8 cellular contexts compared by ENCODE assay signal in genomic region chr1:220874201-220874655, GRCh38. TPM values are rescaled to one million over a fixed set of nuclear protein-coding genes. Genes with fewer than 3 reads are reported as not detected.
A peak's percentile ranks its signal among the peaks of the same experiment; 100 is the strongest.
DNase-seq lines count a peak whose midpoint lies in the region; ATAC-seq, FAIRE-seq and TF ChIP-seq lines count a peak whose summit lies in the region.

No MANE protein-coding gene starts in this region.

- TF ChIP-seq CTCF in astrocyte (IDR thresholded peaks at IDR 0.05; ENCODE audit: insufficient read depth, low read depth, low read length) = peak; percentile 73
- TF ChIP-seq CTCF in suprapubic skin (IDR thresholded peaks at IDR 0.05) = peak; percentile 24 to 30

- no peak overlapping the region for H3K4me3 Mint-ChIP-seq in astrocyte (ENCODE audit: unreplicated experiment)

- H4K20me1 ChIP-seq in astrocyte (ENCODE audit: insufficient read depth, low read length) = no peaks in the 10 kb centered on the region

- H3K79me2 ChIP-seq in astrocyte (ENCODE audit: insufficient read depth, low read length) = no peaks in the 10 kb centered on the region

- H3K9me3 ChIP-seq in astrocyte (ENCODE audit: insufficient read depth, low read depth, low read length) (no peaks in the 10 kb centered on the region), suprapubic skin (no peaks in the 10 kb centered on the region)

- H3K4me1 ChIP-seq in astrocyte (ENCODE audit: insufficient read depth, low read length) (peaks cover 2% of the 10 kb centered on the region), suprapubic skin (peaks cover 22% of the 10 kb centered on the region)

- TF ChIP-seq POLR2A in suprapubic skin (IDR thresholded peaks at IDR 0.05) = no peak

- peak; percentile 69 for DNase-seq in Ammon's horn (ENCODE audit: low spot score)
- peak; percentile 24 for DNase-seq in NCI-H128 (lab: John Stamatoyannopoulos, UW; ENCODE audit: unreplicated experiment)
- no peak for DNase-seq in astrocyte (ENCODE audit: low read depth)
- DNase-seq in iPS-NIHi7 (ENCODE audit: extremely low spot score) = peak; percentile 67
- no peak for DNase-seq in suprapubic skin (ENCODE audit: low spot score in 2 of 2)
- DNase-seq in activated CD4-positive, alpha-beta T cell treated with anti-CD3 and anti-CD28 coated beads, Interleukin-2, amount 50 U/mL, for 48 hours = no peak

- H3K27ac ChIP-seq in astrocyte (ENCODE audit: low read depth, low read length) = no peak overlapping the region
- H3K27ac ChIP-seq in suprapubic skin = no peak overlapping the region

- ATAC-seq in GM18511 (IDR thresholded peaks at IDR 0.05; ENCODE audit: unreplicated experiment) = peak; percentile 33
- ATAC-seq in HG02571 (IDR thresholded peaks at IDR 0.05; ENCODE audit: unreplicated experiment) = no peak

- no peak for FAIRE-seq in astrocyte (lab: Jason Lieb, UNC)

- peaks cover 10% of the 10 kb centered on the region for H3K4me1 Mint-ChIP-seq in astrocyte (ENCODE audit: low read depth, unreplicated experiment)

- H3K27me3 Mint-ChIP-seq in astrocyte (ENCODE audit: low read depth, unreplicated experiment) = peaks cover 66% of the 10 kb centered on the region

- H2AFZ ChIP-seq in astrocyte (ENCODE audit: low read depth, low read length) = no peak overlapping the region

- 0% methylated on average over 3 of the region's 4 CpGs for WGBS in suprapubic skin

- TF ChIP-seq EP300 in suprapubic skin (IDR thresholded peaks at IDR 0.05) = no peak

- H3K27me3 ChIP-seq in astrocyte (ENCODE audit: insufficient read depth, low read length) (peaks cover 4% of the 10 kb centered on the region), suprapubic skin (peaks cover 31% of the 10 kb centered on the region)

- H3K4me3 ChIP-seq in astrocyte (ENCODE audit: insufficient read depth, low read depth, low read length) (no peak overlapping the region), suprapubic skin (no peak overlapping the region)

- H3K9me3 Mint-ChIP-seq in astrocyte (ENCODE audit: unreplicated experiment) = peaks cover 3% of the 10 kb centered on the region

- peaks cover 2% of the 10 kb centered on the region for H3K36me3 Mint-ChIP-seq in astrocyte (ENCODE audit: low read depth, unreplicated experiment)

- no peak overlapping the region for H3K9ac ChIP-seq in astrocyte (ENCODE audit: low read length)

- no peak overlapping the region for H3K4me2 ChIP-seq in astrocyte (ENCODE audit: low read length)

- no peak overlapping the region for H3K27ac Mint-ChIP-seq in astrocyte (ENCODE audit: unreplicated experiment)

- H3K36me3 ChIP-seq in astrocyte (ENCODE audit: insufficient read depth, low read length) (no peaks in the 10 kb centered on the region), suprapubic skin (no peaks in the 10 kb centered on the region)

RNA-seq across cellular contexts. Expression of gene HLX, which starts 5.0 kb away (rescaled TPM):
- 1.4 and 2.1 TPM in 2 replicates for total RNA-seq in astrocyte
- 10 to 100 TPM in 1 of 4 donors, 1 to 10 TPM in 3; 1.9 to 11.1 (median 3.5) TPM for total RNA-seq in suprapubic skin

Comparison
In these comparisons a context has a peak if more than half of its experiments do, and no peak if none do; other contexts are left out.
1. DNase-seq: peak in Ammon's horn (single experiment), NCI-H128 (single experiment) and iPS-NIHi7 (single experiment); none in astrocyte (single experiment), suprapubic skin (0 of 2) and activated CD4-positive, alpha-beta T cell treated with anti-CD3 and anti-CD28 coated beads, Interleukin-2, amount 50 U/mL, for 48 hours (0 of 2).